ENCODE assay signal across 25 cellular contexts in the genomic region with DNA sequence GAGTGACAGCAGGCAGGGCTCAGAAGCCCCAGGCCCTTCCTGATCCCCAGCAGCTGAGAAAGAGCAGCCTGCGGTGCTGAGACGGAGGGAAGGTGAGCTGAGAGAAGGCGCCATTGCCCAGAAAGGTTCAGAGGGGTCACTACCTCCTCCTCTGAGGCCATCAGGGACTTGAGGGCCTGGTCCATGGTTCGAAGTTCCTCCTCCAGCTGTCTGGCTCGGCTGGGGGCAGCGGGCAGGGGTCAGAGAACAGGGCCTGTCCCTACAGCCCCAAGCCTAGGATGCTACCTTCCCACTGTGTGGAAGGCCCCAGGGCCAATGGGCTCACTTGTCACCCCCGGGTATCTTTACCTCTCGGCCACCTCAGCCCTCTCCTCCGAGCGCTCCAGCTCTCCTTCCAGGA. TPM values are rescaled to one million over a fixed set of nuclear protein-coding genes. Genes with fewer than 3 reads are reported as not detected.
DNase-seq lines count a peak whose midpoint lies in the region; ATAC-seq and TF ChIP-seq lines count a peak whose summit lies in the region.
"Had no signal": no experiment of that assay in that cellular context is flagged by ENCODE, and none has a peak within 500 bp of the region (broad histone marks: within the 10 kb centered on the region; RNA-seq: fewer than 3 reads in every experiment).

No MANE protein-coding gene starts in this region.

- no peak for ATAC-seq in Right ventricle myocardium inferior
- ATAC-seq in psoas muscle = no peak
- ATAC-seq in thoracic aorta (ENCODE audit: insufficient number of reproducible peaks, low FRiP score, low read depth) = no peak
- ATAC-seq: activated CD4-positive, alpha-beta T cell treated with anti-CD3 and anti-CD28 coated beads for 36 hours; stimulated activated effector memory CD8-positive, alpha-beta T cell treated with anti-CD3 and anti-CD28 coated beads, Interleukin-12 subunit alpha, Interleukin-12 subunit beta, amount 100 ng/mL, for 72 hours had no signal

- no peak for TF ChIP-seq CTCF in cardiac muscle cell (IDR thresholded peaks at IDR 0.05; ENCODE audit: low read depth, low read length)
- no peak for TF ChIP-seq CTCF in coronary artery (IDR thresholded peaks at IDR 0.05)
- TF ChIP-seq CTCF in psoas muscle (IDR thresholded peaks at IDR 0.05) = no peak
- no peak for TF ChIP-seq CTCF in thoracic aorta (IDR thresholded peaks at IDR 0.05)

- intact Hi-C loops in Right ventricle myocardium inferior (cut with DNase I) (no loop called here), psoas muscle (cut with DNase I) (loop anchor here in 1 of 2 donors (2.0 kb wide), 1 partner anchor 22 kb away; no protein-coding TSS in a partner anchor)

- DNase-seq in cardiac muscle cell (ENCODE audit: low read depth in 1 of 2, low spot score in 1 of 2) (no peak), Right ventricle myocardium inferior (ENCODE audit: missing footprints) (no peak), coronary artery (ENCODE audit: low spot score) (no peak), psoas muscle (no peak), thoracic aorta (ENCODE audit: low spot score) (no peak), EL (no peak), NCI-H1436 (lab: John Stamatoyannopoulos, UW) (no peak), COLO668 (lab: John Stamatoyannopoulos, UW; ENCODE audit: unreplicated experiment) (no peak)
- DNase-seq: 8988T; activated CD4-positive, alpha-beta T cell treated with anti-CD3 and anti-CD28 coated beads for 36 hours; activated effector memory CD4-positive, alpha-beta T cell treated with anti-CD3 and anti-CD28 coated beads, Interleukin-2, amount 50 U/mL, for 16 hours; activated naive CD8-positive, alpha-beta T cell treated with anti-CD3 and anti-CD28 coated beads for 36 hours; AML-193; CD4-positive, alpha-beta T cell; glutamatergic neuron; GOT3; NCI-H1417 treated with DMSO at 0.1 percent for 48 hours; NCI-H345; OCI-M1; SHP77; stimulated activated CD4-positive, alpha-beta T cell treated with anti-CD3 and anti-CD28 coated beads, Interleukin-12 subunit alpha, Interleukin-12 subunit beta, amount 100 ng/mL, for 4 hours; stimulated activated CD4-positive, alpha-beta T cell treated with anti-CD3 and anti-CD28 coated beads, Interleukin-4, amount 100 ng/mL, for 24 hours had no signal

- H3K36me3 ChIP-seq in cardiac muscle cell = peaks cover 36% of the 10 kb centered on the region
- peaks cover 0 to 52% of the 10 kb centered on the region in 2 donors for H3K36me3 ChIP-seq in psoas muscle (ENCODE audit: insufficient read depth in 1 of 2, low read depth in 1 of 2)
- peaks cover 70% of the 10 kb centered on the region for H3K36me3 ChIP-seq in thoracic aorta
- H3K36me3 ChIP-seq: neural progenitor cell had no signal

- WGBS in psoas muscle, 3 donors = 74 to 86% (median 83%) methylated on average over 10 of the region's 10 CpGs

- H3K9me3 ChIP-seq in cardiac muscle cell (ENCODE audit: low read depth) = no peaks in the 10 kb centered on the region
- H3K9me3 ChIP-seq in psoas muscle = no peaks in the 10 kb centered on the region
- no peaks in the 10 kb centered on the region for H3K9me3 ChIP-seq in thoracic aorta

- peak overlapping the region; percentile 70 for H3K27ac ChIP-seq in cardiac muscle cell
- peak overlapping the region; percentile 96 for H3K27ac ChIP-seq in coronary artery
- peak overlapping the region; percentile 100 for H3K27ac ChIP-seq in psoas muscle
- H3K27ac ChIP-seq in thoracic aorta = peak overlapping the region; percentile 99 to 100
- H3K27ac ChIP-seq: neural progenitor cell had no signal

- H3K4me3 ChIP-seq in cardiac muscle cell = no peak overlapping the region
- peak overlapping the region; percentile 82 for H3K4me3 ChIP-seq in coronary artery
- H3K4me3 ChIP-seq in psoas muscle = peak overlapping the region; percentile 100
- H3K4me3 ChIP-seq in thoracic aorta = peak overlapping the region; percentile 94
- H3K4me3 ChIP-seq: lung, neural progenitor cell had no signal

- H3K4me1 ChIP-seq in cardiac muscle cell (ENCODE audit: low read depth) (peaks cover 32% of the 10 kb centered on the region), psoas muscle (peaks cover 27% of the 10 kb centered on the region), thoracic aorta (ENCODE audit: control insufficient read depth in 1 of 2, low read depth in 2 of 2) (peaks cover 6 to 51% of the 10 kb centered on the region in 2 donors)

- no peaks in the 10 kb centered on the region for H3K27me3 ChIP-seq in cardiac muscle cell
- no peaks in the 10 kb centered on the region for H3K27me3 ChIP-seq in psoas muscle (ENCODE audit: insufficient read depth in 3 of 3, low read length in 2 of 3)
- H3K27me3 ChIP-seq in thoracic aorta (replicated peaks; ENCODE audit: insufficient read depth) = no peaks in the 10 kb centered on the region
- H3K27me3 ChIP-seq: neural progenitor cell had no signal

RNA-seq across cellular contexts. Expression of a gene that starts 4.8 kb away (rescaled TPM):
- 645 and 899 TPM in 2 replicates for total RNA-seq in cardiac muscle cell
- 761 and 1,591 TPM in 2 replicates for polyA plus RNA-seq in cardiac muscle cell
- 1,163 TPM for total RNA-seq in Right ventricle myocardium inferior
- total RNA-seq in psoas muscle = over 10,000 TPM in 1 of 4 donors, 1,000 to 10,000 TPM in 3; 6,047 to 11,456 (median 7,939) TPM
- polyA plus RNA-seq in psoas muscle = over 10,000 TPM in 2 of 3 donors, 1,000 to 10,000 TPM in 1; 6,654 to 16,334 (median 13,470) TPM
- 1,000 to 10,000 TPM; 4,158 to 5,700 TPM for total RNA-seq in thoracic aorta

RNA-seq across cellular contexts. Expression of a gene that starts 11.2 kb away (rescaled TPM):
- total RNA-seq in cardiac muscle cell = 2.4 and 3.1 TPM in 2 replicates
- 2.6 and 4.9 TPM in 2 replicates for polyA plus RNA-seq in cardiac muscle cell
- 0.30 TPM for total RNA-seq in Right ventricle myocardium inferior
- not detected for total RNA-seq in psoas muscle
- polyA plus RNA-seq in psoas muscle = under 1 TPM; 0.03 to 0.49 (median 0.05) TPM
- 10 to 100 TPM in 1 of 2 donors, not detected in 1; 10.7 TPM for total RNA-seq in thoracic aorta
- total RNA-seq: CD4-positive, alpha-beta T cell had no signal

RNA-seq across cellular contexts. Expression of a gene that starts 19.9 kb away (rescaled TPM):
- total RNA-seq in cardiac muscle cell = 1.5 and 12.6 TPM in 2 replicates
- 5.6 and 36.9 TPM in 2 replicates for polyA plus RNA-seq in cardiac muscle cell
- total RNA-seq in Right ventricle myocardium inferior = 0.22 TPM
- total RNA-seq in psoas muscle = under 1 TPM in 3 of 4 donors, not detected in 1; 0.07 to 0.21 (median 0.10) TPM
- polyA plus RNA-seq in psoas muscle = under 1 TPM; 0.20 to 0.79 (median 0.29) TPM
- total RNA-seq in thoracic aorta = 1 to 10 TPM in 1 of 2 donors, under 1 TPM in 1; 0.54 to 1.2 TPM

RNA-seq across cellular contexts. Expression of a gene that starts 26.8 kb away (rescaled TPM):
- total RNA-seq in cardiac muscle cell (26.5 and 29.3 TPM in 2 replicates), Right ventricle myocardium inferior (58.6 TPM), psoas muscle (10 to 100 TPM; 15.4 to 39.4 (median 27.5) TPM), thoracic aorta (10 to 100 TPM; 75.2 to 92.2 TPM)
- polyA plus RNA-seq in cardiac muscle cell (68.5 and 75.1 TPM in 2 replicates), psoas muscle (10 to 100 TPM; 21.5 to 49.4 (median 36.3) TPM)

RNA-seq across cellular contexts. Expression of a gene that starts 27.1 kb away (rescaled TPM):
- total RNA-seq in cardiac muscle cell = 6,299 and 17,487 TPM in 2 replicates
- polyA plus RNA-seq in cardiac muscle cell = not detected in 2 replicates
- 15,747 TPM for total RNA-seq in Right ventricle myocardium inferior
- over 10,000 TPM in 1 of 4 donors, 1,000 to 10,000 TPM in 3; 3,787 to 10,280 (median 6,744) TPM for total RNA-seq in psoas muscle
- 10 to 100 TPM in 1 of 3 donors, not detected in 2; 26.8 TPM for polyA plus RNA-seq in psoas muscle
- 1,000 to 10,000 TPM; 1,550 to 5,543 TPM for total RNA-seq in thoracic aorta
